In genomic region chr6:31572041-31572911, GRCh38 we compare ENCODE assay signal across 9 cellular contexts. TPM values are rescaled to one million over a fixed set of nuclear protein-coding genes. Genes with fewer than 3 reads are reported as not detected.
DNase-seq lines count a peak whose midpoint lies in the region; ATAC-seq and TF ChIP-seq lines count a peak whose summit lies in the region.
"Had no signal": no experiment of that assay in that cellular context is flagged by ENCODE, and none has a peak within 500 bp of the region (broad histone marks: within the 10 kb centered on the region; RNA-seq: fewer than 3 reads in every experiment).

Gene LTA, plus strand, starts transcription at chr6:31572289. Its CDS starts 454 bp downstream, at chr6:31572743.

- TF ChIP-seq POLR2A in breast epithelium (IDR thresholded peaks at IDR 0.05): no peak

- DNase-seq in GM06990 (ENCODE audit: extremely low read depth, insufficient read length) (peak; percentile 80), NCI-H446 treated with DMSO at 0.1 percent for 48 hours (lab: John Stamatoyannopoulos, UW) (no peak), A673 (ENCODE audit: low spot score) (no peak), breast epithelium (ENCODE audit: low spot score in 2 of 2) (no peak), cardiac septum (ENCODE audit: low spot score) (no peak)
- peak; percentile 52 to 82 (median 77) for DNase-seq in naive thymus-derived CD4-positive, alpha-beta T cell

- intact Hi-C loops in naive thymus-derived CD4-positive, alpha-beta T cell (cut with micrococcal nuclease): loop anchor here (1.0 kb wide), 5 partner anchors 8 to 25 kb away; partner anchors contain the start of genes LTB (in 1 of the 2) and NFKBIL1 (in 1 of the 2)
- intact Hi-C loops in A673 (cut with micrococcal nuclease; ENCODE audit: unreplicated experiment) (no loop called here), breast epithelium (cut with DNase I; ENCODE audit: low total_unique reads) (no loop called here), cardiac septum (cut with DNase I) (no loop called here)

- peaks cover 0 to 25% (median 0%) of the 10 kb centered on the region in 5 donors for H3K27me3 Mint-ChIP-seq in naive thymus-derived CD4-positive, alpha-beta T cell

- CTCF ChIA-PET in activated CD8-positive, alpha-beta memory T cell treated with anti-CD3 and anti-CD28 coated beads for 36 hours (lab: Charles Lee): interaction anchor here (1.0 to 9.0 kb wide), 8 partner anchors 8 to 26 kb away, joined by 4 to 80 read pairs (median 22); partner anchors contain the start of genes ATP6V1G2, LST1 and NFKBIL1
- CTCF ChIA-PET in naive thymus-derived CD4-positive, alpha-beta T cell (lab: Charles Lee): interaction anchor here (2.8 to 18.2 kb wide), 5 partner anchors 9 to 26 kb away, joined by 22 to 687 read pairs (median 48); partner anchors contain the start of genes ATP6V1G2, LST1, LTB and NCR3
- CTCF ChIA-PET in A673 (lab: Charles Lee): no interaction called here

- BruUV-seq in A673 (replicated peaks; lab: Mats Ljungman, UMichigan): no TSS peak

- peak within 1 kb of the TSS; percentile 93 to 99 (median 98) for H3K4me3 Mint-ChIP-seq in naive thymus-derived CD4-positive, alpha-beta T cell

- peaks cover 0 to 2% (median 0%) of the 10 kb centered on the region in 11 donors for H3K9me3 Mint-ChIP-seq in naive thymus-derived CD4-positive, alpha-beta T cell

- H3K36me3 Mint-ChIP-seq in naive thymus-derived CD4-positive, alpha-beta T cell: peaks cover 3 to 38% (median 4%) of the 10 kb centered on the region in 5 donors

- peaks cover 72% of the 10 kb centered on the region in 2 donors for H3K4me1 ChIP-seq in naive thymus-derived CD4-positive, alpha-beta T cell (ENCODE audit: control insufficient read depth in 2 of 2, insufficient read depth in 2 of 2, low read length in 2 of 2)
- H3K4me1 ChIP-seq in A673 (ENCODE audit: insufficient read depth, low read length, poor library complexity, severe bottlenecking) (peaks cover 5% of the 10 kb centered on the region), breast epithelium (no peaks in the 10 kb centered on the region)

- H3K36me3 ChIP-seq in GM06990 (ENCODE audit: control insufficient read depth, insufficient read depth, low read length) (peaks cover 4% of the 10 kb centered on the region), A673 (ENCODE audit: insufficient read depth, low read length, poor library complexity, severe bottlenecking) (no peaks in the 10 kb centered on the region), breast epithelium (no peaks in the 10 kb centered on the region)
- H3K36me3 ChIP-seq in naive thymus-derived CD4-positive, alpha-beta T cell (ENCODE audit: control insufficient read depth in 2 of 3, insufficient read depth in 3 of 3, low read length in 3 of 3): peaks cover 0 to 3% (median 2%) of the 10 kb centered on the region in 3 experiments

- peaks cover 67 to 100% (median 96%) of the 10 kb centered on the region in 7 donors for H3K4me1 Mint-ChIP-seq in naive thymus-derived CD4-positive, alpha-beta T cell

- H3K9me3 ChIP-seq in naive thymus-derived CD4-positive, alpha-beta T cell (ENCODE audit: control insufficient read depth in 2 of 3, low read length in 3 of 3): no peaks in the 10 kb centered on the region
- H3K9me3 ChIP-seq in A673 (ENCODE audit: low read depth, low read length, poor library complexity, severe bottlenecking) (no peaks in the 10 kb centered on the region), breast epithelium (no peaks in the 10 kb centered on the region)

- TF ChIP-seq CTCF in GM06990 (IDR thresholded peaks at IDR 0.05; ENCODE audit: insufficient read depth, low read length, poor library complexity, severe bottlenecking): no peak
- no peak for TF ChIP-seq CTCF in A673 (conservative IDR thresholded peaks at IDR 0.05; ENCODE audit: low read depth, low read length)
- no peak for TF ChIP-seq CTCF in breast epithelium (IDR thresholded peaks at IDR 0.05)

- H3K4me3 ChIP-seq in GM06990 (replicated peaks; ENCODE audit: low read depth, low read length) (peak within 1 kb of the TSS; percentile 71), A673 (ENCODE audit: low read depth, low read length, poor library complexity, severe bottlenecking) (no peak within 1 kb of the TSS), breast epithelium (peak within 1 kb of the TSS in 1 of 3 donors; percentile 1)
- H3K4me3 ChIP-seq in naive thymus-derived CD4-positive, alpha-beta T cell (ENCODE audit: low read length): peak within 1 kb of the TSS; percentile 69

- peak within 1 kb of the TSS; percentile 97 for H3K27ac ChIP-seq in naive thymus-derived CD4-positive, alpha-beta T cell (ENCODE audit: low read depth, low read length)
- no peak within 1 kb of the TSS for H3K27ac ChIP-seq in A673 (ENCODE audit: low read depth, low read length, poor library complexity, severe bottlenecking)
- no peak within 1 kb of the TSS for H3K27ac ChIP-seq in breast epithelium

- ATAC-seq in HG03066 (IDR thresholded peaks at IDR 0.05; ENCODE audit: low read depth, unreplicated experiment): peak; percentile 52
- ATAC-seq in naive thymus-derived CD4-positive, alpha-beta T cell: peak; percentile 74

- H3K27me3 ChIP-seq in GM06990 (replicated peaks; ENCODE audit: control insufficient read depth, insufficient read depth, low read length) (no peaks in the 10 kb centered on the region), A673 (replicated peaks; ENCODE audit: insufficient read depth, low read depth, low read length, poor library complexity) (no peaks in the 10 kb centered on the region), breast epithelium (peaks cover 0 to 4% of the 10 kb centered on the region in 2 donors)
- no peaks in the 10 kb centered on the region for H3K27me3 ChIP-seq in naive thymus-derived CD4-positive, alpha-beta T cell (ENCODE audit: control insufficient read depth in 2 of 2, insufficient read depth in 2 of 2, low read length in 2 of 2)

- POLR2A ChIA-PET in activated CD8-positive, alpha-beta memory T cell treated with anti-CD3 and anti-CD28 coated beads for 36 hours (lab: Charles Lee): interaction anchor here (0.7 to 4.8 kb wide), 2 partner anchors 13 to 77 kb away, joined by 4 to 41 read pairs; no protein-coding TSS in a partner anchor
- POLR2A ChIA-PET in naive thymus-derived CD4-positive, alpha-beta T cell (lab: Charles Lee): interaction anchor here (0.6 to 66.4 kb wide), 4 partner anchors 8 to 291 kb away, joined by 3 to 3078 read pairs (median 1540); partner anchors contain the start of genes AIF1, ATP6V1G2, DDX39B and LST1
- POLR2A ChIA-PET in A673 (lab: Charles Lee; ENCODE audit: low non-redundant PET): no interaction called here

- H3K27ac Mint-ChIP-seq in naive thymus-derived CD4-positive, alpha-beta T cell: peak within 1 kb of the TSS; percentile 97 to 99 (median 99)

RNA-seq across cellular contexts. Expression of gene LTA, which starts in this region (rescaled TPM):
- total RNA-seq in activated CD8-positive, alpha-beta memory T cell treated with anti-CD3 and anti-CD28 coated beads for 36 hours: 100 to 1,000 TPM; 702 to 706 TPM
- 100 to 1,000 TPM in 1 of 5 experiments, 10 to 100 TPM in 4; 12.3 to 110 (median 20.2) TPM for total RNA-seq in naive thymus-derived CD4-positive, alpha-beta T cell
- 10 to 100 TPM; 24.0 to 27.5 TPM for polyA plus RNA-seq in naive thymus-derived CD4-positive, alpha-beta T cell
- not detected in 2 replicates for total RNA-seq in A673 (2021)
- total RNA-seq in breast epithelium: under 1 TPM in 1 of 3 donors, not detected in 2; 0.29 TPM
- total RNA-seq in cardiac septum: not detected
- total RNA-seq: osteocyte had no signal

Comparison
In these comparisons a context has a peak if more than half of its experiments do, and no peak if none do; other contexts are left out.
1. RNA of gene LTA (total RNA-seq): 702 to 706 TPM in activated CD8-positive, alpha-beta memory T cell treated with anti-CD3 and anti-CD28 coated beads for 36 hours and 12.3 to 110 TPM in naive thymus-derived CD4-positive, alpha-beta T cell; not detected in A673, not detected in cardiac septum (single experiment) and 0.29 TPM in breast epithelium; every median in the first group is over 10 times any median in the second.
2. RNA of gene LTA (total RNA-seq): 702 to 706 TPM in activated CD8-positive, alpha-beta memory T cell treated with anti-CD3 and anti-CD28 coated beads for 36 hours; 12.3 to 110 TPM in naive thymus-derived CD4-positive, alpha-beta T cell; every median in the first group is over 4 times any median in the second.
3. DNase-seq: peak in GM06990 (single experiment) and naive thymus-derived CD4-positive, alpha-beta T cell (9 of 9); none in NCI-H446 treated with DMSO at 0.1 percent for 48 hours (single experiment), A673 (single experiment), breast epithelium (0 of 2) and cardiac septum (single experiment).
4. intact Hi-C loops: an anchor here in naive thymus-derived CD4-positive, alpha-beta T cell (1.0 kb wide); none called in A673, breast epithelium and cardiac septum.